ENCODE assay signal across 28 cellular contexts in the genomic region with DNA sequence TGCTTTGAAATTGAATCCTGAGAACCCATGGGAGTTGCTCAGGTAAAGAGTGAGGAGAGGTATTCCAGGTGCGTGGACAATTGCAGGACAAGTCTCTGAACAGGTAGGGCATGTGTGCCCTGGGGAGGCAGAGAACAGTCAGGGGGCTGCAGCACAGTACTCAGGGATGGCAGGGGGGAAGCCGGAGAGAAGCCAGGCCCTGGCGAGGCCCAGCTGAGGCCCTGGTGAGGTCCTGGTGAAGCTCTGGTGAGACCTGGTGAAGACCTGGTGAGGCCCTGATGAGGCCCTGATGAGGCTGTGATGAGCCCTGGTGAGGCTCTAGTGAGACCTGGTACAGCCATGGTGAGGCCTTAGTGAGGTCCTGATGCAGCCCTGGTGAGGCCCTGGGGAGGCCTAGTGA.
"Had no signal": no experiment of that assay in that cellular context is flagged by ENCODE, and none has a peak within 500 bp of the region (broad histone marks: within the 10 kb centered on the region; RNA-seq: fewer than 3 reads in every experiment).

No MANE protein-coding gene starts in this region.

- H3K4me3 Mint-ChIP-seq: activated CD4-positive, alpha-beta memory T cell treated with anti-CD3 and anti-CD28 coated beads, Interleukin-2, amount 10 ng/mL, durations not matched to agents 7 days and 5 days; activated CD4-positive, alpha-beta T cell treated with anti-CD3 and anti-CD28 coated beads, Interleukin-2, amount 10 ng/mL, durations not matched to agents 7 days and 5 days; activated naive CD4-positive, alpha-beta T cell treated with anti-CD3 and anti-CD28 coated beads for 36 hours; activated T-helper 1 cell treated with anti-CD3 and anti-CD28 coated beads, Interleukin-12 subunit alpha, Interleukin-12 subunit beta, Interleukin-2, Interleukin-4 antibody, amounts not matched to agents 30 ng/mL and 10 ng/mL and 1 ng/mL, durations not matched to agents 14 hours and 24 hours and 36 hours; nephron; stimulated activated naive B cell treated with anti-CD40 and anti-IgM and Interleukin-4, amounts not matched to agents 10 μg/mL and 1 μg/mL and 100 μg/mL, for 72 hours; type B pancreatic cell had no signal

- H3K9me3 Mint-ChIP-seq: activated CD4-positive, alpha-beta memory T cell treated with anti-CD3 and anti-CD28 coated beads, Interleukin-2, amount 10 ng/mL, durations not matched to agents 7 days and 5 days; activated CD4-positive, alpha-beta T cell treated with anti-CD3 and anti-CD28 coated beads, Interleukin-2, amount 10 ng/mL, durations not matched to agents 7 days and 5 days; activated naive CD4-positive, alpha-beta T cell treated with anti-CD3 and anti-CD28 coated beads for 36 hours; activated T-helper 1 cell treated with anti-CD3 and anti-CD28 coated beads, Interleukin-12 subunit alpha, Interleukin-12 subunit beta, Interleukin-2, Interleukin-4 antibody, amounts not matched to agents 30 ng/mL and 10 ng/mL and 1 ng/mL, durations not matched to agents 14 hours and 24 hours and 36 hours; nephron; type B pancreatic cell had no signal

- ATAC-seq: body of pancreas, foreskin keratinocyte, heart right ventricle, left lung, mucosa of descending colon, pancreas had no signal

- DNase-seq: activated CD4-positive, alpha-beta memory T cell treated with anti-CD3 and anti-CD28 coated beads, Interleukin-2, amount 10 ng/mL, durations not matched to agents 7 days and 5 days; activated CD4-positive, alpha-beta T cell treated with anti-CD3 and anti-CD28 coated beads, Interleukin-2, amount 10 ng/mL, durations not matched to agents 7 days and 5 days; activated CD4-positive, CD25-positive, alpha-beta regulatory T cell treated with anti-CD3 and anti-CD28 coated beads, Interleukin-2, amount 50 U/mL, for 72 hours; activated effector memory CD4-positive, alpha-beta T cell treated with anti-CD3 and anti-CD28 coated beads, Interleukin-2, amount 50 U/mL, for 16 hours; activated naive CD4-positive, alpha-beta T cell treated with anti-CD3 and anti-CD28 coated beads for 36 hours; activated T-cell treated with anti-CD3 and anti-CD28 coated beads for 4 hours; anterior cingulate cortex; body of pancreas; dermis blood vessel endothelial cell; effector CD4-positive, alpha-beta T cell; foreskin keratinocyte; heart right ventricle; kidney glomerular epithelial cell; left lung; mesendoderm; mucosa of descending colon; nucleus accumbens; pancreas; retina; sigmoid colon; small intestine; stimulated activated CD4-positive, alpha-beta T cell treated with anti-CD3 and anti-CD28 coated beads, Interleukin-4, amount 100 ng/mL, for 24 hours; stimulated activated naive B cell treated with anti-CD40 and anti-IgM and Interleukin-4, amounts not matched to agents 10 μg/mL and 1 μg/mL and 100 μg/mL, for 72 hours; T-helper 2 cell; uterus had no signal

- H3K27ac Mint-ChIP-seq: activated CD4-positive, alpha-beta memory T cell treated with anti-CD3 and anti-CD28 coated beads, Interleukin-2, amount 10 ng/mL, durations not matched to agents 7 days and 5 days; activated CD4-positive, alpha-beta T cell treated with anti-CD3 and anti-CD28 coated beads, Interleukin-2, amount 10 ng/mL, durations not matched to agents 7 days and 5 days; activated naive CD4-positive, alpha-beta T cell treated with anti-CD3 and anti-CD28 coated beads for 36 hours; activated T-helper 1 cell treated with anti-CD3 and anti-CD28 coated beads, Interleukin-12 subunit alpha, Interleukin-12 subunit beta, Interleukin-2, Interleukin-4 antibody, amounts not matched to agents 30 ng/mL and 10 ng/mL and 1 ng/mL, durations not matched to agents 14 hours and 24 hours and 36 hours; nephron; stimulated activated naive B cell treated with anti-CD40 and anti-IgM and Interleukin-4, amounts not matched to agents 10 μg/mL and 1 μg/mL and 100 μg/mL, for 72 hours; type B pancreatic cell had no signal

- H3K36me3 Mint-ChIP-seq: stimulated activated naive B cell treated with anti-CD40 and anti-IgM and Interleukin-4, amounts not matched to agents 10 μg/mL and 1 μg/mL and 100 μg/mL, for 72 hours; type B pancreatic cell had no signal

- H3K4me1 Mint-ChIP-seq: activated CD4-positive, alpha-beta memory T cell treated with anti-CD3 and anti-CD28 coated beads, Interleukin-2, amount 10 ng/mL, durations not matched to agents 7 days and 5 days; activated CD4-positive, alpha-beta T cell treated with anti-CD3 and anti-CD28 coated beads, Interleukin-2, amount 10 ng/mL, durations not matched to agents 7 days and 5 days; stimulated activated naive B cell treated with anti-CD40 and anti-IgM and Interleukin-4, amounts not matched to agents 10 μg/mL and 1 μg/mL and 100 μg/mL, for 72 hours had no signal
